31 cellular contexts compared by ENCODE assay signal in the genomic region with DNA sequence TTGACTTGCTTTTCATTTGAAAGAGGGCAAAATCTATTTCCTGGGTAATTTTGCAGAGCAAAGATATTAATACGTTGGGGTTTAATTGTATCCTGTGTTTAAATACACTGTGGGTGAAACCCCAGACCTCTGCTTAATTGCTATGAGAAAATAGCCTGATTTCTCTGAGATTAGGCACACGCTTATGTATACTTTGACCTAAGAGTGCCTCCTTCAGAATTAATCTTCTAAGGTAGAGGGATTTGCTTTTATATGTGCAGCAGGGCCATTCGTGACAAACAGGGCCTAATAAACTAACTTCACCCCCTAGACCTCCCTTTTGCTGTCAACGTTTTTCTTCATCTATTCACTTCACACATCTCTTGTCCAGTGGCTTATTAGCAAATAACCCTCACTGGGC.
DNase-seq lines count a peak whose midpoint lies in the region; ATAC-seq and TF ChIP-seq lines count a peak whose summit lies in the region.
"Had no signal": no experiment of that assay in that cellular context is flagged by ENCODE, and none has a peak within 500 bp of the region (broad histone marks: within the 10 kb centered on the region; RNA-seq: fewer than 3 reads in every experiment).

No MANE protein-coding gene starts in this region.

- TF ChIP-seq CTCF in VCaP (conservative IDR thresholded peaks at IDR 0.05): no peak

- peak; percentile 17 for ATAC-seq in left lobe of liver
- no peak for ATAC-seq in GM18909 (IDR thresholded peaks at IDR 0.05; ENCODE audit: poor library complexity, unreplicated experiment)
- ATAC-seq in HG03460 (IDR thresholded peaks at IDR 0.05; ENCODE audit: unreplicated experiment): no peak
- no peak for ATAC-seq in GM18502 (IDR thresholded peaks at IDR 0.05; ENCODE audit: poor library complexity, unreplicated experiment)
- ATAC-seq in GM18873 (IDR thresholded peaks at IDR 0.05; ENCODE audit: low FRiP score, unreplicated experiment): no peak
- ATAC-seq: CD8-positive, alpha-beta T cell; Panc1 had no signal

- peak overlapping the region; percentile 6; the same call in 1 of the 2 replicates for H3K27ac ChIP-seq in VCaP
- H3K27ac ChIP-seq: 22Rv1, C4-2B, GM23248, KMS-11, RWPE1 had no signal

- DNase-seq in NCI-H146 (lab: John Stamatoyannopoulos, UW) (peak; percentile 20), NCI-H146 treated with DMSO at 0.1 percent for 48 hours (lab: John Stamatoyannopoulos, UW; ENCODE audit: unreplicated experiment) (no peak), left lobe of liver (ENCODE audit: low spot score) (no peak)
- DNase-seq: Caco-2; CD8-positive, alpha-beta T cell; DMS 273 treated with DMSO at 0.1 percent for 48 hours; DMS79; EL; GDM1; GM23248; H9; MM.1S; NCI-H1048; NCI-H187; NCI-H2081 treated with DMSO at 0.1 percent for 48 hours; NCI-H2171; NCI-H226; NCI-H510A; NCI-H748 treated with DMSO at 0.1 percent for 48 hours; NK-92 treated with Interleukin-12 subunit alpha and Interleukin-12 subunit beta, amount 100 ng/mL, for 24 hours; SHP77 had no signal
